ENCODE assay signal across 9 cellular contexts in genomic region chr9:84404095-84404686, GRCh38.
DNase-seq lines count a peak whose midpoint lies in the region; ATAC-seq and TF ChIP-seq lines count a peak whose summit lies in the region.
"Had no signal": no experiment of that assay in that cellular context is flagged by ENCODE, and none has a peak within 500 bp of the region (broad histone marks: within the 10 kb centered on the region; RNA-seq: fewer than 3 reads in every experiment).

No MANE protein-coding gene starts in this region.

- H3K36me3 Mint-ChIP-seq in nephron (ENCODE audit: low read depth), result peaks cover 4% of the 10 kb centered on the region

- peaks cover 5% of the 10 kb centered on the region for H3K4me1 Mint-ChIP-seq in nephron

- no peak for TF ChIP-seq POLR2A in gastrocnemius medialis (IDR thresholded peaks at IDR 0.05)

- no peaks in the 10 kb centered on the region for H3K79me2 ChIP-seq in mammary epithelial cell (ENCODE audit: insufficient read depth, low read length)

- no peak for DNase-seq in GM06990 (ENCODE audit: extremely low read depth, insufficient read length)
- peak; percentile 45 for DNase-seq in HuH-7 (ENCODE audit: low spot score)
- DNase-seq in mammary epithelial cell, result no peak
- no peak for DNase-seq in gastrocnemius medialis
- no peak for DNase-seq in mucosa of gallbladder (ENCODE audit: low spot score)

- H3K9ac ChIP-seq in mammary epithelial cell (ENCODE audit: insufficient read depth, low read length), result no peak overlapping the region

- dilution Hi-C loops in mammary epithelial cell (cut with HindIII; ENCODE audit: low sequenced_read_pairs), result no loop called here

- no peak overlapping the region for H3K4me3 ChIP-seq in GM06990 (replicated peaks; ENCODE audit: low read depth, low read length)
- H3K4me3 ChIP-seq in mammary epithelial cell (replicated peaks in 1 of 3; ENCODE audit: insufficient read depth in 1 of 3, low read depth in 2 of 3, low read length in 3 of 3), result no peak overlapping the region
- H3K4me3 ChIP-seq in gastrocnemius medialis, result no peak overlapping the region
- H3K4me3 ChIP-seq: HAP-1 had no signal

- H3K27ac ChIP-seq in mammary epithelial cell (ENCODE audit: insufficient read depth, low read depth, low read length) (no peak overlapping the region), gastrocnemius medialis (no peak overlapping the region)

- H3K9me3 ChIP-seq in mammary epithelial cell (replicated peaks; ENCODE audit: insufficient read depth, low read length), result no peaks in the 10 kb centered on the region
- no peaks in the 10 kb centered on the region for H3K9me3 ChIP-seq in gastrocnemius medialis
- H3K9me3 ChIP-seq: HAP-1 had no signal

- H3K27ac Mint-ChIP-seq in nephron, result no peak overlapping the region

- 48% methylated on average over 8 of the region's 8 CpGs for WGBS in mammary epithelial cell (ENCODE audit: low coverage, missing lambda C conversion rate)

- H2AFZ ChIP-seq in mammary epithelial cell (ENCODE audit: low read depth, low read length), result no peak overlapping the region

- peaks cover 4% of the 10 kb centered on the region for H3K27me3 Mint-ChIP-seq in nephron (ENCODE audit: low read depth)

- in situ Hi-C loops in mammary epithelial cell (cut with MboI; ENCODE audit: low sequenced_read_pairs in 2 of 2) (loop anchor here (10.0 to 25.0 kb wide), 2 partner anchors 258 to 851 kb away; partner anchors contain the start of gene NTRK2 (in 1 of the 2)), gastrocnemius medialis (cut with MboI; ENCODE audit: low sequenced_read_pairs in 4 of 4) (loop anchor here in 1 of 4 donors (10.0 to 25.0 kb wide), 2 partner anchors 558 to 1201 kb away; no protein-coding TSS in a partner anchor)

- H3K4me3 Mint-ChIP-seq in nephron, result no peak overlapping the region

- H3K27me3 ChIP-seq in GM06990 (replicated peaks; ENCODE audit: control insufficient read depth, insufficient read depth, low read length) (no peaks in the 10 kb centered on the region), mammary epithelial cell (ENCODE audit: insufficient read depth, low read length) (no peaks in the 10 kb centered on the region), gastrocnemius medialis (no peaks in the 10 kb centered on the region)

- CTCF ChIA-PET in mammary epithelial cell (lab: Charles Lee; ENCODE audit: low non-redundant PET), result interaction anchor here (0.6 to 0.7 kb wide), 2 partner anchors 282 to 378 kb away, joined by 3 to 4 read pairs; no protein-coding TSS in a partner anchor

- H3K36me3 ChIP-seq in GM06990 (ENCODE audit: control insufficient read depth, insufficient read depth, low read length) (no peaks in the 10 kb centered on the region), mammary epithelial cell (ENCODE audit: insufficient read depth, low read length) (no peaks in the 10 kb centered on the region), gastrocnemius medialis (no peaks in the 10 kb centered on the region)
- H3K36me3 ChIP-seq: HAP-1 had no signal

- H3K4me1 ChIP-seq in mammary epithelial cell (ENCODE audit: insufficient read depth, low read length) (no peaks in the 10 kb centered on the region), gastrocnemius medialis (no peaks in the 10 kb centered on the region)
- H3K4me1 ChIP-seq: HAP-1 had no signal

- H3K9me3 Mint-ChIP-seq in nephron, result peaks cover 14% of the 10 kb centered on the region

- BruUV-seq in mammary epithelial cell (replicated peaks; lab: Mats Ljungman, UMichigan), result no TSS peak

- H3K4me2 ChIP-seq in mammary epithelial cell (ENCODE audit: insufficient read depth, low read depth, low read length), result no peak overlapping the region

- no peaks in the 10 kb centered on the region for H4K20me1 ChIP-seq in mammary epithelial cell (ENCODE audit: insufficient read depth, low read length)

- ATAC-seq in gastrocnemius medialis (no peak), HG03095 (IDR thresholded peaks at IDR 0.05; ENCODE audit: unreplicated experiment) (no peak), HG03196 (IDR thresholded peaks at IDR 0.05; ENCODE audit: unreplicated experiment) (no peak)

- intact Hi-C loops in mammary epithelial cell (cut with micrococcal nuclease), result loop anchor here (1.0 to 2.0 kb wide), 3 partner anchors 57 to 377 kb away; partner anchors contain the start of gene NTRK2
- intact Hi-C loops in gastrocnemius medialis (cut with DNase I; ENCODE audit: low total_unique reads), result no loop called here

- TF ChIP-seq CTCF in GM06990 (IDR thresholded peaks at IDR 0.05; ENCODE audit: insufficient read depth, low read length, poor library complexity, severe bottlenecking) (peak; percentile 80), mammary epithelial cell (conservative IDR thresholded peaks at IDR 0.05 in 1 of 2, IDR thresholded peaks at IDR 0.05 in 1 of 2; ENCODE audit: extremely low read depth in 1 of 2, insufficient read depth in 1 of 2, low read depth in 1 of 2, low read length in 2 of 2) (peak; percentile 57 to 76), nephron (IDR thresholded peaks at IDR 0.05; ENCODE audit: unreplicated experiment in 3 of 3) (peak; percentile 48 to 67 (median 58)), gastrocnemius medialis (IDR thresholded peaks at IDR 0.05 in 4 of 5, conservative IDR thresholded peaks at IDR 0.05 in 1 of 5) (peak in 1 of 5 experiments; percentile 28)
